1 cellular context compared by ENCODE assay signal in the genomic region with DNA sequence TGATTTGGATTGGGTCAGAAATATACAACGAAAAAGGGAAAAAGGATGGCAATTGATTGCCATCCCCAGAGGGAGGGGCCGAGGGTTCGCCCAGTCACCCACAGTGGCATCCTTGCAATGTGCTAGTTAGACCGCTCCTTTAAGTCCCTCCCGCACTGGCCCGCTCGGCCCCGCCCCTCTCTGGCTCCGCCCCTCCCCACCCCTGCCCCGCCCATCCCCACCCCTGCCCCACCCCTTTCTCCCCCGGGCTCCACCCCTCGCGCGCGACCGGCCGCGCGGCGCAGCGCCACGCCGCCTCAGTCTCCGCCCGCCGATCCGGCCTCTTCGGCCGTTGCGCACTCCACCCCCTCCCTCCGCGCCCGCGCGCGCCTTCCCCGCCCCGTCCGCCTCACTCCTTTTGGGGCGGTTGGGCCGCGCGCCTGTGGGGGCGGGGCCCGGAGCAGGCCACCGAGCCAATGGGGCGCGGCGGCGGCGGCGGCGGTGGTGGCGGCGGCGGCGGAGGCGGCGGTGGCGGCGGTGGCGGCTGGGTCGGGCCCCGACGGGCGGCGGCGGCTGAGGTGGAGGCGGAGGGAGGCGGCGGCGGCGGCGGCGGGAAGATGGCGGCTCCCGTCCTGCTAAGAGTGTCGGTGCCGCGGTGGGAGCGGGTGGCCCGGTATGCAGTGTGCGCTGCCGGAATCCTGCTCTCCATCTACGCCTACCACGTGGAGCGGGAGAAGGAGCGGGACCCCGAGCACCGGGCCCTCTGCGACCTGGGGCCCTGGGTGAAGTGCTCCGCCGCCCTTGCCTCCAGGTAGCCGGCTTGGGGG.
A peak's percentile ranks its signal among the peaks of the same experiment; 100 is the strongest.
TF ChIP-seq lines count a peak whose summit lies in the region.

Gene VKORC1L1, plus strand, starts transcription at position 299 of the 806 bp plus-strand sequence. Its CDS starts 298 bp downstream, at position 597.

TF ChIP-seq in K562, 482 proteins besides CTCF, POLR2A, EP300 and RAD21 (continued from another document):
- TF ChIP-seq NKRF (IDR thresholded peaks at IDR 0.05; ENCODE audit: borderline replicate concordance) (peak; percentile 56; the same call in 1 of the 2 replicates), SLC30A9 (CRISPR knock-in tag; IDR thresholded peaks at IDR 0.05) (no peak), HDAC1 (IDR thresholded peaks at IDR 0.05) (peak in 1 of 2 experiments; percentile 71; a peak in 2 of 4 replicates), CHD4 (IDR thresholded peaks at IDR 0.05; ENCODE audit: insufficient read depth, insufficient replicate concordance, low read depth, low read length, poor library complexity, severe bottlenecking) (no peak), CREB1 (IDR thresholded peaks at IDR 0.05) (0 out of 2 replicates have a peak, but pooled peaks have one; percentile 24), CREB1 (CRISPR knock-in tag; IDR thresholded peaks at IDR 0.05) (no peak), KAT7 (CRISPR knock-in tag; IDR thresholded peaks at IDR 0.05; ENCODE audit: borderline replicate concordance) (no peak), THAP12 (CRISPR knock-in tag; IDR thresholded peaks at IDR 0.05) (peak; percentile 59; the same call in 1 of the 2 replicates), POLR2G (IDR thresholded peaks at IDR 0.05; ENCODE audit: low read depth, low read length) (peak; percentile 81), ERF (CRISPR knock-in tag; IDR thresholded peaks at IDR 0.05) (0 out of 2 replicates have a peak, but pooled peaks have one; percentile 54), NRF1 (conservative IDR thresholded peaks at IDR 0.05 in 1 of 2, IDR thresholded peaks at IDR 0.05 in 1 of 2) (peak in 1 of 2 experiments; percentile 45; a peak in 2 of 4 replicates), SRF (CRISPR knock-in tag; IDR thresholded peaks at IDR 0.05) (peak in 1 of 2 experiments; percentile 38; a peak in 1 of 4 replicates), GMEB1 (CRISPR knock-in tag; IDR thresholded peaks at IDR 0.05) (peak; percentile 65), ZNF24 (IDR thresholded peaks at IDR 0.05) (no peak), SAFB (IDR thresholded peaks at IDR 0.05; ENCODE audit: borderline replicate concordance, low read depth, low read length) (no peak), KDM2B (CRISPR knock-in tag; IDR thresholded peaks at IDR 0.05) (no peak), ZNF146 (CRISPR knock-in tag; IDR thresholded peaks at IDR 0.05; ENCODE audit: unreplicated experiment) (no peak), ZNF184 (CRISPR knock-in tag; IDR thresholded peaks at IDR 0.05) (no peak), ZNF174 (CRISPR knock-in tag; IDR thresholded peaks at IDR 0.05) (no peak), ZNF717 (CRISPR knock-in tag; IDR thresholded peaks at IDR 0.05) (no peak), BRD4 (IDR thresholded peaks at IDR 0.05) (no peak), NFIC (IDR thresholded peaks at IDR 0.05) (peak; percentile 27; the same call in 1 of the 2 replicates), SAP30 (IDR thresholded peaks at IDR 0.05; ENCODE audit: borderline replicate concordance, insufficient read depth, low read depth, low read length, poor library complexity, severe bottlenecking) (peak; percentile 55)
- TF ChIP-seq, protein P1, sequence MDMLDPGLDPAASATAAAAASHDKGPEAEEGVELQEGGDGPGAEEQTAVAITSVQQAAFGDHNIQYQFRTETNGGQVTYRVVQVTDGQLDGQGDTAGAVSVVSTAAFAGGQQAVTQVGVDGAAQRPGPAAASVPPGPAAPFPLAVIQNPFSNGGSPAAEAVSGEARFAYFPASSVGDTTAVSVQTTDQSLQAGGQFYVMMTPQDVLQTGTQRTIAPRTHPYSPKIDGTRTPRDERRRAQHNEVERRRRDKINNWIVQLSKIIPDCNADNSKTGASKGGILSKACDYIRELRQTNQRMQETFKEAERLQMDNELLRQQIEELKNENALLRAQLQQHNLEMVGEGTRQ (CRISPR knock-in tag; IDR thresholded peaks at IDR 0.05), result peak; percentile 38
- TF ChIP-seq, protein P2, sequence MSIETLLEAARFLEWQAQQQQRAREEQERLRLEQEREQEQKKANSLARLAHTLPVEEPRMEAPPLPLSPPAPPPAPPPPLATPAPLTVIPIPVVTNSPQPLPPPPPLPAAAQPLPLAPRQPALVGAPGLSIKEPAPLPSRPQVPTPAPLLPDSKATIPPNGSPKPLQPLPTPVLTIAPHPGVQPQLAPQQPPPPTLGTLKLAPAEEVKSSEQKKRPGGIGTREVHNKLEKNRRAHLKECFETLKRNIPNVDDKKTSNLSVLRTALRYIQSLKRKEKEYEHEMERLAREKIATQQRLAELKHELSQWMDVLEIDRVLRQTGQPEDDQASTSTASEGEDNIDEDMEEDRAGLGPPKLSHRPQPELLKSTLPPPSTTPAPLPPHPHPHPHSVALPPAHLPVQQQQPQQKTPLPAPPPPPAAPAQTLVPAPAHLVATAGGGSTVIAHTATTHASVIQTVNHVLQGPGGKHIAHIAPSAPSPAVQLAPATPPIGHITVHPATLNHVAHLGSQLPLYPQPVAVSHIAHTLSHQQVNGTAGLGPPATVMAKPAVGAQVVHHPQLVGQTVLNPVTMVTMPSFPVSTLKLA (conservative IDR thresholded peaks at IDR 0.05), result peak; percentile 78 to 84
- TF ChIP-seq, protein P3, sequence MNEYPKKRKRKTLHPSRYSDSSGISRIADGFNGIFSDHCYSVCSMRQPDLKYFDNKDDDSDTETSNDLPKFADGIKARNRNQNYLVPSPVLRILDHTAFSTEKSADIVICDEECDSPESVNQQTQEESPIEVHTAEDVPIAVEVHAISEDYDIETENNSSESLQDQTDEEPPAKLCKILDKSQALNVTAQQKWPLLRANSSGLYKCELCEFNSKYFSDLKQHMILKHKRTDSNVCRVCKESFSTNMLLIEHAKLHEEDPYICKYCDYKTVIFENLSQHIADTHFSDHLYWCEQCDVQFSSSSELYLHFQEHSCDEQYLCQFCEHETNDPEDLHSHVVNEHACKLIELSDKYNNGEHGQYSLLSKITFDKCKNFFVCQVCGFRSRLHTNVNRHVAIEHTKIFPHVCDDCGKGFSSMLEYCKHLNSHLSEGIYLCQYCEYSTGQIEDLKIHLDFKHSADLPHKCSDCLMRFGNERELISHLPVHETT (CRISPR knock-in tag; conservative IDR thresholded peaks at IDR 0.05 in 1 of 2, IDR thresholded peaks at IDR 0.05 in 1 of 2), result peak in 1 of 2 experiments; percentile 98; a peak in 2 of 4 replicates
- TF ChIP-seq, protein P4, sequence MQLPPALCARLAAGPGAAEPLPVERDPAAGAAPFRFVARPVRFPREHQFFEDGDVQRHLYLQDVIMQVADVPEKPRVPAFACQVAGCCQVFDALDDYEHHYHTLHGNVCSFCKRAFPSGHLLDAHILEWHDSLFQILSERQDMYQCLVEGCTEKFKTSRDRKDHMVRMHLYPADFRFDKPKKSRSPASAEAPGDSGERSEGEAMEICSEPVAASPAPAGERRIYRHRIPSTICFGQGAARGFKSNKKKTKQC (CRISPR knock-in tag; IDR thresholded peaks at IDR 0.05), result peak; percentile 41
